Comparison of ENCODE assay signal across 12 cellular contexts in genomic region chr2:135962401-135963138, GRCh38. TPM values are rescaled to one million over a fixed set of nuclear protein-coding genes. Genes with fewer than 3 reads are reported as not detected.
DNase-seq lines count a peak whose midpoint lies in the region; ATAC-seq and TF ChIP-seq lines count a peak whose summit lies in the region.
"Had no signal": no experiment of that assay in that cellular context is flagged by ENCODE, and none has a peak within 500 bp of the region (broad histone marks: within the 10 kb centered on the region; RNA-seq: fewer than 3 reads in every experiment).

No MANE protein-coding gene starts in this region.

- H3K9me3 ChIP-seq in mesodermal cell (ENCODE audit: control insufficient read depth, low read length) (no peaks in the 10 kb centered on the region), upper lobe of left lung (no peaks in the 10 kb centered on the region)
- H3K9me3 ChIP-seq: SJCRH30 had no signal

- H3K27ac Mint-ChIP-seq in T-helper 1 cell treated with Interleukin-12 subunit alpha and Interleukin-12 subunit beta and Interleukin-4 antibody, amounts not matched to agents 30 μg/mL and 1 μg/mL, for 36 hours: peak overlapping the region; percentile 81

- TF ChIP-seq CTCF in upper lobe of left lung (IDR thresholded peaks at IDR 0.05): no peak

- peaks cover 57% of the 10 kb centered on the region for H3K4me1 Mint-ChIP-seq in T-helper 1 cell treated with Interleukin-12 subunit alpha and Interleukin-12 subunit beta and Interleukin-4 antibody, amounts not matched to agents 30 μg/mL and 1 μg/mL, for 36 hours (ENCODE audit: low read depth)

- H3K4me3 ChIP-seq in mesodermal cell (ENCODE audit: extremely low read depth, insufficient read depth, low read length, poor library complexity, severe bottlenecking): no peak overlapping the region
- no peak overlapping the region for H3K4me3 ChIP-seq in upper lobe of left lung
- H3K4me3 ChIP-seq: SJCRH30 had no signal

- no peak for TF ChIP-seq POLR2A in upper lobe of left lung (IDR thresholded peaks at IDR 0.05)

- peaks cover 40% of the 10 kb centered on the region for H3K36me3 Mint-ChIP-seq in T-helper 1 cell treated with Interleukin-12 subunit alpha and Interleukin-12 subunit beta and Interleukin-4 antibody, amounts not matched to agents 30 μg/mL and 1 μg/mL, for 36 hours (ENCODE audit: low read depth)

- no peaks in the 10 kb centered on the region for H3K27me3 ChIP-seq in upper lobe of left lung
- H3K27me3 ChIP-seq: SJCRH30 had no signal

- peak overlapping the region; percentile 46 for H3K4me3 Mint-ChIP-seq in T-helper 1 cell treated with Interleukin-12 subunit alpha and Interleukin-12 subunit beta and Interleukin-4 antibody, amounts not matched to agents 30 μg/mL and 1 μg/mL, for 36 hours

- WGBS in mesodermal cell (ENCODE audit: insufficient coverage in 2 of 2), 2 experiments: no CpG with 5 or more reads among the region's 4 CpGs
- 49 to 55% methylated on average over 4 of the region's 4 CpGs for WGBS in upper lobe of left lung, 2 donors

- ATAC-seq in GM18870 (IDR thresholded peaks at IDR 0.05; ENCODE audit: unreplicated experiment) (peak; percentile 55), HG02678 (IDR thresholded peaks at IDR 0.05; ENCODE audit: unreplicated experiment) (peak; percentile 56), upper lobe of left lung (ENCODE audit: low FRiP score in 2 of 2) (no peak)

- H3K36me3 ChIP-seq in mesodermal cell (ENCODE audit: control insufficient read depth, insufficient read depth, low read length) (peaks cover 2% of the 10 kb centered on the region), upper lobe of left lung (peaks cover 0 to 9% (median 0%) of the 10 kb centered on the region in 4 donors)

- H3K4me1 ChIP-seq in mesodermal cell (ENCODE audit: control insufficient read depth, insufficient read depth, low read length, poor library complexity, severe bottlenecking): peaks cover 8% of the 10 kb centered on the region
- H3K4me1 ChIP-seq in upper lobe of left lung: peaks cover 12 to 27% (median 23%) of the 10 kb centered on the region in 4 donors

- no peak for TF ChIP-seq EP300 in upper lobe of left lung (IDR thresholded peaks at IDR 0.05)

- DNase-seq in NCI-H510A (lab: John Stamatoyannopoulos, UW) (no peak), upper lobe of left lung (no peak), kidney glomerular epithelial cell (lab: John Stamatoyannopoulos, UW) (no peak)
- DNase-seq in stimulated activated naive CD4-positive, alpha-beta T cell (lab: John Stamatoyannopoulos, UW): no peak
- DNase-seq: activated effector memory CD4-positive, alpha-beta T cell treated with anti-CD3 and anti-CD28 coated beads, Interleukin-2, amount 50 U/mL, for 16 hours; H7; mesenchymal stem cell; SJCRH30 had no signal

- H3K9me3 Mint-ChIP-seq in T-helper 1 cell treated with Interleukin-12 subunit alpha and Interleukin-12 subunit beta and Interleukin-4 antibody, amounts not matched to agents 30 μg/mL and 1 μg/mL, for 36 hours: no peaks in the 10 kb centered on the region

- no peaks in the 10 kb centered on the region for H3K27me3 Mint-ChIP-seq in T-helper 1 cell treated with Interleukin-12 subunit alpha and Interleukin-12 subunit beta and Interleukin-4 antibody, amounts not matched to agents 30 μg/mL and 1 μg/mL, for 36 hours (ENCODE audit: low read depth)

- H3K27ac ChIP-seq in mesodermal cell (ENCODE audit: low read depth, low read length, severe bottlenecking): peak overlapping the region; percentile 24
- H3K27ac ChIP-seq in upper lobe of left lung: peak overlapping the region in 1 of 4 donors; percentile 16
- H3K27ac ChIP-seq: SJCRH30 had no signal

RNA-seq across cellular contexts. Expression of gene DARS1, which starts 22.9 kb away (rescaled TPM):
- 73.5 TPM for polyA plus RNA-seq in mesodermal cell (2013, experiment 1 of 2)
- polyA plus RNA-seq in mesodermal cell (2013, experiment 2 of 2): 77.3 TPM
- total RNA-seq in upper lobe of left lung: 10 to 100 TPM; 38.5 to 68.1 (median 51.9) TPM

Comparison
In these comparisons a context has a peak if more than half of its experiments do, and no peak if none do; other contexts are left out.
1. ATAC-seq: peak in GM18870 (single experiment) and HG02678 (single experiment); none in upper lobe of left lung (0 of 2).